23 cellular contexts compared by ENCODE assay signal in genomic region chr7:107344799-107345198, GRCh38.
DNase-seq lines count a peak whose midpoint lies in the region; ATAC-seq, FAIRE-seq and TF ChIP-seq lines count a peak whose summit lies in the region.
"Had no signal": no experiment of that assay in that cellular context is flagged by ENCODE, and none has a peak within 500 bp of the region (broad histone marks: within the 10 kb centered on the region; RNA-seq: fewer than 3 reads in every experiment).

No MANE protein-coding gene starts in this region.

- no peak overlapping the region for H2AFZ ChIP-seq in K562 (ENCODE audit: low read depth, low read length)
- H2AFZ ChIP-seq: GM23338 had no signal

- no peaks in the 10 kb centered on the region for H3K79me2 ChIP-seq in K562 (ENCODE audit: control insufficient read depth, insufficient read depth, low read length)

- TF ChIP-seq CTCF in K562 (IDR thresholded peaks at IDR 0.05 in 2 of 3, conservative IDR thresholded peaks at IDR 0.05 in 1 of 3; ENCODE audit: insufficient read depth in 2 of 3, low read depth in 1 of 3, low read length in 3 of 3) (no peak), D721Med (IDR thresholded peaks at IDR 0.05; ENCODE audit: insufficient read depth, missing control alignments) (no peak), GM13976 (IDR thresholded peaks at IDR 0.05; ENCODE audit: borderline replicate concordance, control extremely low read depth, extremely low read depth, insufficient read depth, missing control alignments) (no peak)

- no peaks in the 10 kb centered on the region for H3K27me3 ChIP-seq in K562 (ENCODE audit: control insufficient read depth in 2 of 2, insufficient read depth in 2 of 2, low read length in 2 of 2)
- H3K27me3 ChIP-seq: BE2C; BLaER1 treated with 17β-estradiol and CSF1 and Interleukin-3, amounts not matched to agents 10 nM and 100 nM had no signal

- in situ Hi-C loops in SK-MEL-5 (cut with HindIII; ENCODE audit: low pct_unique_long_range_greater_than_20kb, low sequenced_read_pairs) (no loop called here), K562 (cut with MboI) (no loop called here), GM13976 (cut with MboI; ENCODE audit: low sequenced_read_pairs, unreplicated experiment) (no loop called here)

- no peak overlapping the region for H3K27ac ChIP-seq in K562 (ENCODE audit: extremely low read depth, low read depth, low read length)
- H3K27ac ChIP-seq: A549; BLaER1 treated with 17β-estradiol and CSF1 and Interleukin-3, amounts not matched to agents 10 nM and 100 nM had no signal

- CTCF ChIA-PET in K562 (lab: Yijun Ruan, JAX; ENCODE audit: low intra/inter-chr PET ratio), result no interaction called here

- H3K4me2 ChIP-seq in K562 (ENCODE audit: insufficient read depth, low read length), result no peak overlapping the region
- H3K4me2 ChIP-seq: A549; BLaER1 treated with 17β-estradiol and CSF1 and Interleukin-3, amounts not matched to agents 10 nM and 100 nM; GM23338 had no signal

- ATAC-seq in K562, result no peak
- peak; percentile 58 for ATAC-seq in stimulated activated effector memory CD8-positive, alpha-beta T cell treated with anti-CD3 and anti-CD28 coated beads, Interleukin-12 subunit alpha, Interleukin-12 subunit beta, amount 100 ng/mL, for 72 hours
- ATAC-seq: A549, GM23338, HCT116 had no signal

- no peaks in the 10 kb centered on the region for H4K20me1 ChIP-seq in K562 (replicated peaks; ENCODE audit: control insufficient read depth, insufficient read depth, low read length)

- H3K9me3 Mint-ChIP-seq in stimulated activated effector memory CD8-positive, alpha-beta T cell treated with anti-CD3 and anti-CD28 coated beads, Interleukin-12 subunit alpha, Interleukin-12 subunit beta, amount 100 ng/mL, for 72 hours, result no peaks in the 10 kb centered on the region

- TF ChIP-seq EP300 in K562 (IDR thresholded peaks at IDR 0.05; ENCODE audit: low read length), result no peak

- POLR2A ChIA-PET in K562 (lab: Yijun Ruan, JAX), result interaction anchor here (0.6 to 0.7 kb wide), 3 partner anchors 15 to 548 kb away, joined by 3 read pairs; no protein-coding TSS in a partner anchor

- H3K9me1 ChIP-seq in K562 (ENCODE audit: control insufficient read depth, insufficient read depth, low read length), result no peaks in the 10 kb centered on the region

- FAIRE-seq in GM12892 (lab: Jason Lieb, UNC) (peak; percentile 75), K562 (lab: Jason Lieb, UNC) (no peak), D721Med (lab: Jason Lieb, UNC) (no peak)
- FAIRE-seq: A549, GM18507 had no signal

- WGBS in K562 (ENCODE audit: insufficient coverage, low coverage, missing lambda C conversion rate), result 89% methylated on average over 5 of the region's 5 CpGs

- DNase-seq in GM12892 (ENCODE audit: insufficient read length) (no peak), SK-MEL-5 (ENCODE audit: low read depth, low spot score) (peak; percentile 15), K562 (ENCODE audit: extremely low read depth in 1 of 4, low spot score in 3 of 4) (no peak), D721Med (ENCODE audit: insufficient read length, low spot score) (no peak), GM13976 (ENCODE audit: low spot score) (no peak), KG1 (lab: John Stamatoyannopoulos, UW) (no peak)
- no peak for DNase-seq in stimulated activated effector memory CD8-positive, alpha-beta T cell treated with anti-CD3 and anti-CD28 coated beads, Interleukin-12 subunit alpha, Interleukin-12 subunit beta, amount 100 ng/mL, for 72 hours (ENCODE audit: low spot score in 2 of 2)
- DNase-seq: 8988T; ACHN; AML-193; BE2C; CD4-positive, alpha-beta T cell; CD8-positive, alpha-beta memory T cell; DMS53; DMS79 treated with DMSO at 0.1 percent for 48 hours; GF-D8; H9 had no signal

- no peak overlapping the region for H3K9ac ChIP-seq in K562 (ENCODE audit: insufficient read depth in 1 of 2, low read depth in 2 of 2, low read length in 2 of 2)
- H3K9ac ChIP-seq: BLaER1 treated with 17β-estradiol and CSF1 and Interleukin-3, amounts not matched to agents 10 nM and 100 nM had no signal

- no peaks in the 10 kb centered on the region for H3K36me3 ChIP-seq in K562 (ENCODE audit: control insufficient read depth, insufficient read depth, low read length)
- H3K36me3 ChIP-seq: BE2C had no signal

- H3K4me1 ChIP-seq in K562 (replicated peaks in 1 of 2; ENCODE audit: control insufficient read depth in 2 of 2, insufficient read depth in 2 of 2, low read length in 2 of 2), result no peaks in the 10 kb centered on the region
- H3K4me1 ChIP-seq: A549; BE2C; BLaER1 treated with 17β-estradiol and CSF1 and Interleukin-3, amounts not matched to agents 10 nM and 100 nM had no signal

- H3K9me3 ChIP-seq in K562 (replicated peaks; ENCODE audit: control insufficient read depth, insufficient read depth, low read depth, low read length), result no peaks in the 10 kb centered on the region
- H3K9me3 ChIP-seq: BE2C had no signal

- H3K27ac Mint-ChIP-seq in stimulated activated effector memory CD8-positive, alpha-beta T cell treated with anti-CD3 and anti-CD28 coated beads, Interleukin-12 subunit alpha, Interleukin-12 subunit beta, amount 100 ng/mL, for 72 hours, result no peak overlapping the region
- H3K27ac Mint-ChIP-seq: CD4-positive, alpha-beta T cell; GM23338; H9 had no signal

- no peak for TF ChIP-seq POLR2A in GM12892 (IDR thresholded peaks at IDR 0.05; ENCODE audit: low read depth, low read length)
- no peak for TF ChIP-seq POLR2A in K562 (conservative IDR thresholded peaks at IDR 0.05)

- intact Hi-C loops in K562 (cut with micrococcal nuclease), result no loop called here

- H3K36me3 Mint-ChIP-seq in stimulated activated effector memory CD8-positive, alpha-beta T cell treated with anti-CD3 and anti-CD28 coated beads, Interleukin-12 subunit alpha, Interleukin-12 subunit beta, amount 100 ng/mL, for 72 hours, result no peaks in the 10 kb centered on the region

- H3K4me3 Mint-ChIP-seq in stimulated activated effector memory CD8-positive, alpha-beta T cell treated with anti-CD3 and anti-CD28 coated beads, Interleukin-12 subunit alpha, Interleukin-12 subunit beta, amount 100 ng/mL, for 72 hours, result no peak overlapping the region
- H3K4me3 Mint-ChIP-seq: CD14-positive monocyte; CD4-positive, alpha-beta T cell; CD8-positive, alpha-beta memory T cell; GM23338; H9 had no signal

- peaks cover 5% of the 10 kb centered on the region for H3K4me1 Mint-ChIP-seq in stimulated activated effector memory CD8-positive, alpha-beta T cell treated with anti-CD3 and anti-CD28 coated beads, Interleukin-12 subunit alpha, Interleukin-12 subunit beta, amount 100 ng/mL, for 72 hours
- H3K4me1 Mint-ChIP-seq: CD14-positive monocyte, GM23338, H9 had no signal

- H3K4me3 ChIP-seq in K562, result no peak overlapping the region
- H3K4me3 ChIP-seq: A549; BLaER1 treated with 17β-estradiol and CSF1 and Interleukin-3, amounts not matched to agents 10 nM and 100 nM; GM23338 had no signal

- no TSS peak for BruUV-seq in K562 (replicated peaks; lab: Mats Ljungman, UMichigan)

- no peak for TF ChIP-seq RAD21 in K562 (CRISPR knock-in tag; conservative IDR thresholded peaks at IDR 0.05 in 1 of 2, IDR thresholded peaks at IDR 0.05 in 1 of 2)

TF ChIP-seq in K562, 482 proteins besides CTCF, POLR2A, EP300 and RAD21:
- TF ChIP-seq CC2D1A (IDR thresholded peaks at IDR 0.05), result no peak
- TF ChIP-seq ZNF583 (CRISPR knock-in tag; IDR thresholded peaks at IDR 0.05), result no peak
- TF ChIP-seq NCOA4 (IDR thresholded peaks at IDR 0.05; ENCODE audit: partially characterized antibody), result no peak
- TF ChIP-seq, protein P1, sequence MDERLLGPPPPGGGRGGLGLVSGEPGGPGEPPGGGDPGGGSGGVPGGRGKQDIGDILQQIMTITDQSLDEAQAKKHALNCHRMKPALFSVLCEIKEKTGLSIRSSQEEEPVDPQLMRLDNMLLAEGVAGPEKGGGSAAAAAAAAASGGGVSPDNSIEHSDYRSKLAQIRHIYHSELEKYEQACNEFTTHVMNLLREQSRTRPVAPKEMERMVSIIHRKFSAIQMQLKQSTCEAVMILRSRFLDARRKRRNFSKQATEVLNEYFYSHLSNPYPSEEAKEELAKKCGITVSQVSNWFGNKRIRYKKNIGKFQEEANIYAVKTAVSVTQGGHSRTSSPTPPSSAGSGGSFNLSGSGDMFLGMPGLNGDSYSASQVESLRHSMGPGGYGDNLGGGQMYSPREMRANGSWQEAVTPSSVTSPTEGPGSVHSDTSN (CRISPR knock-in tag; IDR thresholded peaks at IDR 0.05; ENCODE audit: low read depth), result no peak
- TF ChIP-seq, protein P1 (tag; conservative IDR thresholded peaks at IDR 0.05; ENCODE audit: low read depth), result peak; percentile 48; the same call in 1 of the 2 replicates
- peak; percentile 7 for TF ChIP-seq MEIS2 (IDR thresholded peaks at IDR 0.05; ENCODE audit: partially characterized antibody)
- no peak for TF ChIP-seq CGGBP1 (CRISPR knock-in tag; IDR thresholded peaks at IDR 0.05)
- no peak for TF ChIP-seq TRIM25 (IDR thresholded peaks at IDR 0.05; ENCODE audit: borderline replicate concordance)
TF ChIP-seq in K562: peak in this region for 2.
